1 cellular context compared by ENCODE assay signal in the genomic region with DNA sequence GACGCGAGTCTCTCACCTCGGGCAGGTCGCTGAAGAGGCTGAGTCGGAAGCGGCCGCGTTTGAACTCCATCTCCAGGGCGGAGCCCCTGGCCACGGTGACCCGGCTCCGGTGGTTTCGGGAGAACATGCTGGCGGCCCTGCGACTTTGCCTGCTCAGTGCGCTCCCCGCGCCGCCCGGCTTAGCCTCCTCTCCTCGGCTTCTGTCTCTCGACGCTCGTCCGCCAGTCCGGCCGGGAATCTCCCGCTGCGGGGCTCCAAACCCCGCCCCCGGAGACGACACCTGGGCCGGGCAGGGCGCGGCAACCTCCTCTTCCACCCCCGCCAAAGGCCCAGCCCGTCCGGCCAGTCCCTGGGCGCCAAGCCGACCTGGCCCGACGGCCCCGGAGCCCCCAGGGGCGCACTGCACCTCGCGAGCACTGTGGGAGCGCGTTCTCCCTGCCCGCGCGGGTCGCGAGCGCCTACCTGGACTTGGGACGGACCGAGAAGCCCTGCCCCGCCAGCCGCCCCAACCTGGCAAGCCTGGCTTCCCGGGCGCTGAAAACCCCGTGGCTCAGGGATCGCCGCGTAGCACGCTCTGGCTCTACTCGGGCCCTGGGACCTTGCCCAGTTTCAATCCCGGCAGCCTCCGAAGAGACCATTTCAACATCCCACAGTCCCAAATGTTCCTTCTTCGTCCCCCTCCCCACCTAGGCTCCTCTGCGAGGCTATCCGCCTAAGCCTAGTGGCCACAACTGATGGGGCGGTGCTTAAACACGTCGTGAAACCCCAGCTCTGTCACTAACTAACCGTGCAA.
TF ChIP-seq lines count a peak whose summit lies in the region.

TSS of gene RTKN (minus strand) at position 248 of the 793 bp plus-strand sequence. CDS start at position 127, 121 bp downstream.

TF ChIP-seq in HEK293, 187 proteins besides CTCF, POLR2A, EP300 and RAD21 (continued from another document):
- TF ChIP-seq, protein P1, sequence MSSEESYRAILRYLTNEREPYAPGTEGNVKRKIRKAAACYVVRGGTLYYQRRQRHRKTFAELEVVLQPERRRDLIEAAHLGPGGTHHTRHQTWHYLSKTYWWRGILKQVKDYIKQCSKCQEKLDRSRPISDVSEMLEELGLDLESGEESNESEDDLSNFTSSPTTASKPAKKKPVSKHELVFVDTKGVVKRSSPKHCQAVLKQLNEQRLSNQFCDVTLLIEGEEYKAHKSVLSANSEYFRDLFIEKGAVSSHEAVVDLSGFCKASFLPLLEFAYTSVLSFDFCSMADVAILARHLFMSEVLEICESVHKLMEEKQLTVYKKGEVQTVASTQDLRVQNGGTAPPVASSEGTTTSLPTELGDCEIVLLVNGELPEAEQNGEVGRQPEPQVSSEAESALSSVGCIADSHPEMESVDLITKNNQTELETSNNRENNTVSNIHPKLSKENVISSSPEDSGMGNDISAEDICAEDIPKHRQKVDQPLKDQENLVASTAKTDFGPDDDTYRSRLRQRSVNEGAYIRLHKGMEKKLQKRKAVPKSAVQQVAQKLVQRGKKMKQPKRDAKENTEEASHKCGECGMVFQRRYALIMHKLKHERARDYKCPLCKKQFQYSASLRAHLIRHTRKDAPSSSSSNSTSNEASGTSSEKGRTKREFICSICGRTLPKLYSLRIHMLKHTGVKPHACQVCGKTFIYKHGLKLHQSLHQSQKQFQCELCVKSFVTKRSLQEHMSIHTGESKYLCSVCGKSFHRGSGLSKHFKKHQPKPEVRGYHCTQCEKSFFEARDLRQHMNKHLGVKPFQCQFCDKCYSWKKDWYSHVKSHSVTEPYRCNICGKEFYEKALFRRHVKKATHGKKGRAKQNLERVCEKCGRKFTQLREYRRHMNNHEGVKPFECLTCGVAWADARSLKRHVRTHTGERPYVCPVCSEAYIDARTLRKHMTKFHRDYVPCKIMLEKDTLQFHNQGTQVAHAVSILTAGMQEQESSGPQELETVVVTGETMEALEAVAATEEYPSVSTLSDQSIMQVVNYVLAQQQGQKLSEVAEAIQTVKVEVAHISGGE (tag by site-specific recombination; conservative IDR thresholded peaks at IDR 0.05; ENCODE audit: low read depth), result peak; percentile 27; the same call in 1 of the 2 replicates
- peak; percentile 63; the same call in 1 of the 2 replicates for TF ChIP-seq GLIS1 (tag by site-specific recombination; IDR thresholded peaks at IDR 0.05)
- TF ChIP-seq, protein P2, sequence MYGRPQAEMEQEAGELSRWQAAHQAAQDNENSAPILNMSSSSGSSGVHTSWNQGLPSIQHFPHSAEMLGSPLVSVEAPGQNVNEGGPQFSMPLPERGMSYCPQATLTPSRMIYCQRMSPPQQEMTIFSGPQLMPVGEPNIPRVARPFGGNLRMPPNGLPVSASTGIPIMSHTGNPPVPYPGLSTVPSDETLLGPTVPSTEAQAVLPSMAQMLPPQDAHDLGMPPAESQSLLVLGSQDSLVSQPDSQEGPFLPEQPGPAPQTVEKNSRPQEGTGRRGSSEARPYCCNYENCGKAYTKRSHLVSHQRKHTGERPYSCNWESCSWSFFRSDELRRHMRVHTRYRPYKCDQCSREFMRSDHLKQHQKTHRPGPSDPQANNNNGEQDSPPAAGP (tag by site-specific recombination; IDR thresholded peaks at IDR 0.05), result peak; percentile 9; the same call in 1 of the 2 replicates
- TF ChIP-seq, protein P3, sequence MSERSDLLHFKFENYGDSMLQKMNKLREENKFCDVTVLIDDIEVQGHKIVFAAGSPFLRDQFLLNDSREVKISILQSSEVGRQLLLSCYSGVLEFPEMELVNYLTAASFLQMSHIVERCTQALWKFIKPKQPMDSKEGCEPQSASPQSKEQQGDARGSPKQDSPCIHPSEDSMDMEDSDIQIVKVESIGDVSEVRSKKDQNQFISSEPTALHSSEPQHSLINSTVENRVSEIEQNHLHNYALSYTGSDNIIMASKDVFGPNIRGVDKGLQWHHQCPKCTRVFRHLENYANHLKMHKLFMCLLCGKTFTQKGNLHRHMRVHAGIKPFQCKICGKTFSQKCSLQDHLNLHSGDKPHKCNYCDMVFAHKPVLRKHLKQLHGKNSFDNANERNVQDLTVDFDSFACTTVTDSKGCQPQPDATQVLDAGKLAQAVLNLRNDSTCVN (tag by site-specific recombination; optimal IDR thresholded peaks at IDR 0.05), result peak; percentile 93
